Comparison of ENCODE assay signal across 8 cellular contexts in genomic region chr7:26365077-26365896, GRCh38.
DNase-seq lines count a peak whose midpoint lies in the region; ATAC-seq and TF ChIP-seq lines count a peak whose summit lies in the region.

No MANE protein-coding gene starts in this region.

- peaks cover 25% of the 10 kb centered on the region for H3K4me1 ChIP-seq in OCI-LY3 (ENCODE audit: low read length)
- H3K4me1 ChIP-seq in neuronal stem cell (ENCODE audit: control insufficient read depth in 2 of 2, insufficient read depth in 1 of 2, low read depth in 1 of 2, low read length in 2 of 2) = peaks cover 0 to 3% of the 10 kb centered on the region in 2 donors

- H3K18ac ChIP-seq in neuronal stem cell (ENCODE audit: low read length) = no peak overlapping the region

- H2BK120ac ChIP-seq in neuronal stem cell (ENCODE audit: low read depth, low read length) = no peak overlapping the region

- H3K4me1 Mint-ChIP-seq in activated T-cell treated with anti-CD3 and anti-CD28 coated beads, Interleukin-2, amount 50 U/mL, for 4 hours (ENCODE audit: low read depth) = peaks cover 7% of the 10 kb centered on the region

- H4K91ac ChIP-seq in neuronal stem cell (ENCODE audit: low read depth, low read length, poor library complexity) = no peak overlapping the region

- peak overlapping the region; percentile 40; the same call in 1 of the 2 replicates for H3K9ac ChIP-seq in OCI-LY3 (ENCODE audit: low read length)
- H3K9ac ChIP-seq in neuronal stem cell (ENCODE audit: low read depth, low read length, poor library complexity) = no peak overlapping the region

- H2BK15ac ChIP-seq in neuronal stem cell (ENCODE audit: low read length) = no peak overlapping the region

- no peak overlapping the region for H4K8ac ChIP-seq in neuronal stem cell (ENCODE audit: low read depth, low read length)

- no peak overlapping the region for H3K4me3 ChIP-seq in Jurkat, Clone E6-1 (ENCODE audit: low read length)
- no peak overlapping the region for H3K4me3 ChIP-seq in OCI-LY3 (ENCODE audit: low read length)
- no peak overlapping the region for H3K4me3 ChIP-seq in fibroblast of the aortic adventitia (ENCODE audit: low read depth, low read length)
- H3K4me3 ChIP-seq in neuronal stem cell (ENCODE audit: low read length in 2 of 2) = no peak overlapping the region

- no peak overlapping the region for H3K4me3 Mint-ChIP-seq in activated T-cell treated with anti-CD3 and anti-CD28 coated beads, Interleukin-2, amount 50 U/mL, for 4 hours

- DNase-seq in ELF-1 (ENCODE audit: low read depth, low spot score) (peak; percentile 58), fibroblast of the aortic adventitia (ENCODE audit: low read depth) (peak; percentile 86), neuronal stem cell (ENCODE audit: low spot score) (peak; percentile 65), 8988T (no peak)
- peak; percentile 59 for DNase-seq in Jurkat, Clone E6-1 (ENCODE audit: low read depth, low spot score)
- peak; percentile 35 for DNase-seq in activated T-cell treated with anti-CD3 and anti-CD28 coated beads, Interleukin-2, amount 50 U/mL, for 4 hours

- no peaks in the 10 kb centered on the region for H3K9me3 Mint-ChIP-seq in activated T-cell treated with anti-CD3 and anti-CD28 coated beads, Interleukin-2, amount 50 U/mL, for 4 hours

- peak; percentile 81 for ATAC-seq in GM21717 (IDR thresholded peaks at IDR 0.05; ENCODE audit: unreplicated experiment)
- peak; percentile 79 to 80 for ATAC-seq in activated T-cell treated with anti-CD3 and anti-CD28 coated beads, Interleukin-2, amount 50 U/mL, for 4 hours

- 0 out of 2 replicates have a peak overlapping the region, but pooled peaks have one; percentile 36 for H3K27ac ChIP-seq in OCI-LY3 (ENCODE audit: low read length)
- no peak overlapping the region for H3K27ac ChIP-seq in neuronal stem cell (replicated peaks; ENCODE audit: low read length)

- no peak overlapping the region for H3K14ac ChIP-seq in neuronal stem cell (ENCODE audit: low read length)

- no peak overlapping the region for H2BK12ac ChIP-seq in neuronal stem cell (ENCODE audit: low read length)

- no peaks in the 10 kb centered on the region for H3K79me1 ChIP-seq in neuronal stem cell (ENCODE audit: low read depth, low read length)

- H3K27me3 ChIP-seq in OCI-LY3 (ENCODE audit: low read depth, low read length) (no peaks in the 10 kb centered on the region), neuronal stem cell (ENCODE audit: control insufficient read depth in 3 of 3, insufficient read depth in 3 of 3, low read depth in 1 of 3, low read length in 3 of 3) (peaks cover 0 to 5% (median 0%) of the 10 kb centered on the region in 3 experiments)

- H2AFZ ChIP-seq in OCI-LY3 (ENCODE audit: low read depth, low read length) (no peak overlapping the region), neuronal stem cell (ENCODE audit: low read length) (peak overlapping the region; percentile 59)

- no peaks in the 10 kb centered on the region for H3K36me3 ChIP-seq in OCI-LY3 (replicated peaks; ENCODE audit: low read depth, low read length)
- no peaks in the 10 kb centered on the region for H3K36me3 ChIP-seq in neuronal stem cell (replicated peaks in 1 of 2; ENCODE audit: control insufficient read depth in 2 of 2, insufficient read depth in 2 of 2, low read length in 2 of 2)

- H3K4me2 ChIP-seq in OCI-LY3 (ENCODE audit: low read length) (peak overlapping the region; percentile 68), neuronal stem cell (ENCODE audit: insufficient read depth, low read length, poor library complexity, severe bottlenecking) (no peak overlapping the region)

- no peaks in the 10 kb centered on the region for H4K20me1 ChIP-seq in OCI-LY3 (ENCODE audit: insufficient read depth, low read length)

- H3K27me3 Mint-ChIP-seq in activated T-cell treated with anti-CD3 and anti-CD28 coated beads, Interleukin-2, amount 50 U/mL, for 4 hours (ENCODE audit: low read depth) = no peaks in the 10 kb centered on the region

- H2BK5ac ChIP-seq in neuronal stem cell (ENCODE audit: low read length) = no peak overlapping the region

- peak; percentile 76 for TF ChIP-seq CTCF in OCI-LY3 (IDR thresholded peaks at IDR 0.05; ENCODE audit: low read depth, low read length)
- peak; percentile 71 for TF ChIP-seq CTCF in fibroblast of the aortic adventitia (IDR thresholded peaks at IDR 0.05; ENCODE audit: insufficient read depth, low read length)

- H2AK5ac ChIP-seq in neuronal stem cell (ENCODE audit: low read depth, low read length) = no peak overlapping the region

- no peak overlapping the region for H3K4ac ChIP-seq in neuronal stem cell (ENCODE audit: low read length)

- no CpG with 5 or more reads among the region's 13 CpGs for WGBS in neuronal stem cell (ENCODE audit: extremely low coverage in 2 of 2, insufficient read length in 2 of 2, insufficient replicate concordance in 1 of 2), 2 donors

- H3K23ac ChIP-seq in neuronal stem cell (ENCODE audit: low read depth, low read length, poor library complexity) = no peak overlapping the region

- no peaks in the 10 kb centered on the region for H3K79me2 ChIP-seq in OCI-LY3 (ENCODE audit: low read length)

- no peaks in the 10 kb centered on the region for H3K9me3 ChIP-seq in OCI-LY3 (ENCODE audit: insufficient read depth, low read length)
- H3K9me3 ChIP-seq in neuronal stem cell (replicated peaks in 1 of 2; ENCODE audit: control insufficient read depth in 2 of 2, insufficient read depth in 1 of 2, low read depth in 1 of 2, low read length in 2 of 2) = no peaks in the 10 kb centered on the region

- peaks cover 10% of the 10 kb centered on the region for H3K36me3 Mint-ChIP-seq in activated T-cell treated with anti-CD3 and anti-CD28 coated beads, Interleukin-2, amount 50 U/mL, for 4 hours (ENCODE audit: insufficient read depth)
